Comparison of ENCODE assay signal across 25 cellular contexts in the genomic region with DNA sequence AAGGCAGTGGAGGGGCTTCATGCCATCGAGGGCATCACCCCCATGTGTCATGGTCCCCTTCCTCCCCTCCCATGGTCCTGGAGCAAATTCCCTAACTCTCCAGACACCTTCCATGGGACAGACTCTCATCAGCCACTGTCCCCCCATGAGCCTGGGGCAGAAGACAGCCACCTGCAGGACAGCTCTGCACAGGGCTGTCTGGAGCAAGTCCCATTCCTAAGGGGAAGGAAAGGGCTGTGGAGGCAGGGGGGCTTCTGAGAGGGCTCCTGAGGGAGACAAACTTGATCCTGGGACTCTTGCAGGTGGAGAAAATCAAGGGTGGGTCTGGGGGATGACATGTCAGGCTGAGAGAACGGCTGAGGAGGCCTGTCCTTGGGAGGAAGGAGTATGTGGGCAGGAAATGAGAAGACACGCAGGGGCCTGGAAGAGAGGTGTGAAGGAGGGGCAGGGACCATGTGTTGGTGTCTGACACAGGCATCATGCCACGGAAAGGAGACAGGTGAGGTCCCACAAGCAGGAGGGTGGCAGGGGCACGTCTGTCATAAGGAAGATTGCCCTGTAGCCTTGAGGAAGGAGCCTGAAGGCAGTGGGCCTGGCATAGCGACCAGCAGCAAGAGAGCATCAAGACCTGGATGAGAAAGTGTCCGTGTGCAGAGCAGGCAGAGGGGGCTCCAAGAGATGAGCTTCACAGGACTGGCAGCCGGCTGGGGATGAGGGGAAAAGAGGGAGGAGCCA. TPM values are rescaled to one million over a fixed set of nuclear protein-coding genes. Genes with fewer than 3 reads are reported as not detected.
DNase-seq lines count a peak whose midpoint lies in the region; ATAC-seq and TF ChIP-seq lines count a peak whose summit lies in the region.
"Had no signal": no experiment of that assay in that cellular context is flagged by ENCODE, and none has a peak within 500 bp of the region (broad histone marks: within the 10 kb centered on the region; RNA-seq: fewer than 3 reads in every experiment).

No MANE protein-coding gene starts in this region.

- no peak overlapping the region for H3K18ac ChIP-seq in IMR-90 (ENCODE audit: low read depth, low read length)

- H3K4ac ChIP-seq in IMR-90 (ENCODE audit: low read depth, low read length): no peak overlapping the region

- POLR2A ChIA-PET in IMR-90 (lab: Charles Lee; ENCODE audit: unreplicated experiment): no interaction called here
- POLR2A ChIA-PET in activated naive CD8-positive, alpha-beta T cell treated with anti-CD3 and anti-CD28 coated beads, Interleukin-2, amount 10 ng/mL, durations not matched to agents 7 days and 5 days (lab: Charles Lee): no interaction called here

- DNase-seq in activated T-cell treated with anti-CD3 and anti-CD28 coated beads, Interleukin-2, amount 50 U/mL, for 24 hours: no peak
- DNase-seq in activated T-cell treated with anti-CD3 and anti-CD28 coated beads, Interleukin-2, amount 50 U/mL, for 1 hour: no peak
- DNase-seq in IMR-90 (no peak), AG08396 (ENCODE audit: low spot score) (no peak), D341Med (ENCODE audit: low spot score) (no peak)
- no peak for DNase-seq in activated naive CD8-positive, alpha-beta T cell treated with anti-CD3 and anti-CD28 coated beads, Interleukin-2, amount 10 ng/mL, durations not matched to agents 7 days and 5 days
- DNase-seq: heart right ventricle; MG63; NCI-H1436 treated with DMSO at 0.1 percent for 48 hours; NCI-H510A; nephron progenitor cell; NK-92 treated with Interleukin-12 subunit alpha and Interleukin-12 subunit beta, amount 100 ng/mL, for 24 hours had no signal

- H3K14ac ChIP-seq in IMR-90 (replicated peaks; ENCODE audit: low read depth, low read length): no peak overlapping the region

- no peak overlapping the region for H3K4me3 ChIP-seq in IMR-90 (ENCODE audit: insufficient read depth, low read depth, low read length)
- H3K4me3 ChIP-seq: cardiac muscle cell, GM23338, heart right ventricle, MG63, suprapubic skin had no signal

- H4K20me1 ChIP-seq in IMR-90 (ENCODE audit: insufficient read depth, low read length): no peaks in the 10 kb centered on the region

- no peaks in the 10 kb centered on the region for H3K4me1 ChIP-seq in IMR-90 (ENCODE audit: control insufficient read depth, insufficient read depth, low read length)

- peaks cover 28% of the 10 kb centered on the region for H3K4me1 Mint-ChIP-seq in activated T-cell treated with anti-CD3 and anti-CD28 coated beads, Interleukin-2, amount 50 U/mL, for 24 hours (ENCODE audit: low read depth)
- peaks cover 25% of the 10 kb centered on the region for H3K4me1 Mint-ChIP-seq in activated naive CD8-positive, alpha-beta T cell treated with anti-CD3 and anti-CD28 coated beads, Interleukin-2, amount 10 ng/mL, durations not matched to agents 7 days and 5 days
- H3K4me1 Mint-ChIP-seq in nephron: peaks cover 8% of the 10 kb centered on the region

- peak overlapping the region; percentile 51 for H2AFZ ChIP-seq in IMR-90 (replicated peaks; ENCODE audit: low read length, poor library complexity)
- H2AFZ ChIP-seq: GM23338 had no signal

- dilution Hi-C loops in IMR-90 (cut with HindIII; ENCODE audit: low sequenced_read_pairs, unreplicated experiment): no loop called here

- H3K4me2 ChIP-seq in IMR-90 (ENCODE audit: low read depth, low read length): no peak overlapping the region
- H3K4me2 ChIP-seq: GM23338 had no signal

- H3K27me3 ChIP-seq in IMR-90 (ENCODE audit: control insufficient read depth, insufficient read depth, low read length): peaks cover 30% of the 10 kb centered on the region
- H3K27me3 ChIP-seq: cardiac muscle cell, heart right ventricle, MG63 had no signal

- H3K27ac ChIP-seq in IMR-90 (ENCODE audit: insufficient read depth, low read length): no peak overlapping the region
- H3K27ac ChIP-seq: C4-2B, cardiac muscle cell, heart right ventricle, HL-60, suprapubic skin had no signal

- TF ChIP-seq CTCF in IMR-90 (conservative IDR thresholded peaks at IDR 0.05; ENCODE audit: low read depth, low read length) (no peak), nephron (IDR thresholded peaks at IDR 0.05; ENCODE audit: unreplicated experiment in 3 of 3) (no peak)

- CTCF ChIA-PET in IMR-90 (lab: Yijun Ruan, JAX): interaction anchor here (0.7 kb wide), 1 partner anchor 238 kb away, joined by 3 read pairs; no protein-coding TSS in a partner anchor

- H2BK15ac ChIP-seq in IMR-90 (ENCODE audit: low read depth, low read length): no peak overlapping the region

- no peak for TF ChIP-seq POLR2A in IMR-90 (IDR thresholded peaks at IDR 0.05; ENCODE audit: low read depth, low read length)

- H3K56ac ChIP-seq in IMR-90 (ENCODE audit: extremely low read depth, insufficient read depth, low read length): no peak overlapping the region

- no peak for TF ChIP-seq RAD21 in IMR-90 (IDR thresholded peaks at IDR 0.05; ENCODE audit: low read length)

- no peak overlapping the region for H3K4me3 Mint-ChIP-seq in activated T-cell treated with anti-CD3 and anti-CD28 coated beads, Interleukin-2, amount 50 U/mL, for 24 hours
- H3K4me3 Mint-ChIP-seq in activated naive CD8-positive, alpha-beta T cell treated with anti-CD3 and anti-CD28 coated beads, Interleukin-2, amount 10 ng/mL, durations not matched to agents 7 days and 5 days: no peak overlapping the region
- no peak overlapping the region for H3K4me3 Mint-ChIP-seq in nephron
- H3K4me3 Mint-ChIP-seq: dendritic cell treated with granulocyte-macrophage colony-stimulating factor and Interleukin-4, amounts not matched to agents 40 ng/mL and 50 ng/mL, for 4 days; GM23338; nephron progenitor cell had no signal

- H3K23ac ChIP-seq in IMR-90 (ENCODE audit: low read depth, low read length): no peak overlapping the region

- no peak overlapping the region for H2BK120ac ChIP-seq in IMR-90 (ENCODE audit: low read depth, low read length)

- in situ Hi-C loops in IMR-90 (cut with MboI; ENCODE audit: low sequenced_read_pairs): no loop called here

- no peak overlapping the region for H4K91ac ChIP-seq in IMR-90 (ENCODE audit: insufficient read depth, low read depth, low read length)

- no peak overlapping the region for H4K5ac ChIP-seq in IMR-90 (ENCODE audit: low read depth, low read length)

- H3K36me3 Mint-ChIP-seq in activated T-cell treated with anti-CD3 and anti-CD28 coated beads, Interleukin-2, amount 50 U/mL, for 24 hours (ENCODE audit: low read depth): no peaks in the 10 kb centered on the region
- H3K36me3 Mint-ChIP-seq in activated naive CD8-positive, alpha-beta T cell treated with anti-CD3 and anti-CD28 coated beads, Interleukin-2, amount 10 ng/mL, durations not matched to agents 7 days and 5 days: no peaks in the 10 kb centered on the region
- H3K36me3 Mint-ChIP-seq in nephron (ENCODE audit: low read depth): no peaks in the 10 kb centered on the region

- WGBS in IMR-90 (ENCODE audit: extremely low coverage in 2 of 2, insufficient read length in 1 of 2), 2 experiments: no CpG with 5 or more reads among the region's 8 CpGs

- no peak overlapping the region for H2AK5ac ChIP-seq in IMR-90 (ENCODE audit: low read depth, low read length)

- intact Hi-C loops in IMR-90 (cut with micrococcal nuclease): no loop called here

- no peak overlapping the region for H2AK9ac ChIP-seq in IMR-90 (replicated peaks; ENCODE audit: low read depth, low read length, poor library complexity)

- no peaks in the 10 kb centered on the region for H3K79me1 ChIP-seq in IMR-90 (ENCODE audit: low read depth in 1 of 2, low read length in 2 of 2)

- no peak overlapping the region for H4K8ac ChIP-seq in IMR-90 (ENCODE audit: low read depth in 2 of 2, low read length in 2 of 2)

- H2BK20ac ChIP-seq in IMR-90 (ENCODE audit: low read depth, low read length): no peak overlapping the region

- no peaks in the 10 kb centered on the region for H3K9me3 Mint-ChIP-seq in activated T-cell treated with anti-CD3 and anti-CD28 coated beads, Interleukin-2, amount 50 U/mL, for 24 hours
- H3K9me3 Mint-ChIP-seq in activated naive CD8-positive, alpha-beta T cell treated with anti-CD3 and anti-CD28 coated beads, Interleukin-2, amount 10 ng/mL, durations not matched to agents 7 days and 5 days: no peaks in the 10 kb centered on the region
- no peaks in the 10 kb centered on the region for H3K9me3 Mint-ChIP-seq in nephron
- H3K9me3 Mint-ChIP-seq: dendritic cell treated with granulocyte-macrophage colony-stimulating factor and Interleukin-4, amounts not matched to agents 40 ng/mL and 50 ng/mL, for 4 days; GM23338; nephron progenitor cell; T-helper 2 cell treated with Interferon-gamma antibody and Interleukin-4, amounts not matched to agents 5 μg/mL and 100 μg/mL, for 36 hours had no signal

- H3K27ac Mint-ChIP-seq in activated T-cell treated with anti-CD3 and anti-CD28 coated beads, Interleukin-2, amount 50 U/mL, for 24 hours: peak overlapping the region; percentile 8
- H3K27ac Mint-ChIP-seq in activated naive CD8-positive, alpha-beta T cell treated with anti-CD3 and anti-CD28 coated beads, Interleukin-2, amount 10 ng/mL, durations not matched to agents 7 days and 5 days: peak overlapping the region; percentile 76
- peak overlapping the region in 2 of 3 experiments; percentile 25 to 60 for H3K27ac Mint-ChIP-seq in nephron
- H3K27ac Mint-ChIP-seq: dendritic cell treated with granulocyte-macrophage colony-stimulating factor and Interleukin-4, amounts not matched to agents 40 ng/mL and 50 ng/mL, for 4 days; GM23338; nephron progenitor cell had no signal

- no TSS peak for BruUV-seq in IMR-90 (replicated peaks; lab: Mats Ljungman, UMichigan)

- H3K27me3 Mint-ChIP-seq in activated T-cell treated with anti-CD3 and anti-CD28 coated beads, Interleukin-2, amount 50 U/mL, for 24 hours: no peaks in the 10 kb centered on the region
- H3K27me3 Mint-ChIP-seq in activated naive CD8-positive, alpha-beta T cell treated with anti-CD3 and anti-CD28 coated beads, Interleukin-2, amount 10 ng/mL, durations not matched to agents 7 days and 5 days: no peaks in the 10 kb centered on the region
- H3K27me3 Mint-ChIP-seq in nephron (ENCODE audit: low read depth): peaks cover 65% of the 10 kb centered on the region

- H3K9ac ChIP-seq in IMR-90 (ENCODE audit: low read depth, low read length): no peak overlapping the region

- no peak overlapping the region for H2BK5ac ChIP-seq in IMR-90 (ENCODE audit: low read depth, low read length, poor library complexity, severe bottlenecking)

- no peaks in the 10 kb centered on the region; the same call in 1 of the 2 replicates for H3K9me1 ChIP-seq in IMR-90 (ENCODE audit: insufficient read depth, low read length)

- H3K36me3 ChIP-seq in IMR-90 (ENCODE audit: control insufficient read depth, insufficient read depth, low read length): no peaks in the 10 kb centered on the region
- H3K36me3 ChIP-seq: cardiac muscle cell, heart right ventricle, MG63, suprapubic skin had no signal

- H3K9me3 ChIP-seq in IMR-90 (ENCODE audit: control insufficient read depth, insufficient read depth, low read length): no peaks in the 10 kb centered on the region
- H3K9me3 ChIP-seq: heart right ventricle, MG63, suprapubic skin had no signal

- ATAC-seq in IMR-90 (ENCODE audit: low read depth) (no peak), HG02981 (IDR thresholded peaks at IDR 0.05; ENCODE audit: unreplicated experiment) (no peak)
- ATAC-seq in activated naive CD8-positive, alpha-beta T cell treated with anti-CD3 and anti-CD28 coated beads, Interleukin-2, amount 10 ng/mL, durations not matched to agents 7 days and 5 days (ENCODE audit: low read depth): peak; percentile 48
- ATAC-seq: GM23338, heart right ventricle, left lobe of liver had no signal

RNA-seq across cellular contexts. Expression of a gene that starts 14.4 kb away (rescaled TPM):
- not detected in 2 replicates for total RNA-seq in IMR-90 (2012; rRNA removed)
- 0.26 and 0.34 TPM in 2 replicates for polyA plus RNA-seq in IMR-90 (2012; rRNA removed)
- polyA plus RNA-seq in IMR-90 (2012; cell fraction: cytosol; rRNA removed): 0.10 and 0.12 TPM in 2 replicates
- polyA plus RNA-seq in IMR-90 (2012; cell fraction: nucleus; rRNA removed; ENCODE audit: low replicate concordance): 0.16 TPM in 1 of 2 replicates, not detected in the other
- total RNA-seq in activated naive CD8-positive, alpha-beta T cell treated with anti-CD3 and anti-CD28 coated beads, Interleukin-2, amount 10 ng/mL, durations not matched to agents 7 days and 5 days: under 1 TPM; 0.11 TPM
- total RNA-seq: endothelial cell of umbilical vein, SK-MEL-5 had no signal
- polyA plus RNA-seq: endothelial cell of umbilical vein, GM23338 had no signal

RNA-seq across cellular contexts. Expression of a gene that starts 36.7 kb away (rescaled TPM):
- under 0.01 TPM in 1 of 2 replicates, not detected in the other for total RNA-seq in IMR-90 (2012; rRNA removed)
- 0.04 TPM in 1 of 2 replicates, not detected in the other for polyA plus RNA-seq in IMR-90 (2012; rRNA removed)
- polyA plus RNA-seq in IMR-90 (2012; cell fraction: cytosol; rRNA removed): not detected in 2 replicates
- polyA plus RNA-seq in IMR-90 (2012; cell fraction: nucleus; rRNA removed; ENCODE audit: low replicate concordance): not detected in 2 replicates
- not detected for total RNA-seq in activated naive CD8-positive, alpha-beta T cell treated with anti-CD3 and anti-CD28 coated beads, Interleukin-2, amount 10 ng/mL, durations not matched to agents 7 days and 5 days
- total RNA-seq: A673, endothelial cell of umbilical vein, GM23338, heart right ventricle, SK-MEL-5, suprapubic skin had no signal
- polyA plus RNA-seq: endothelial cell of umbilical vein, GM23338, heart right ventricle had no signal

Comparison
In these comparisons a context has a peak if more than half of its experiments do, and no peak if none do; other contexts are left out.
1. H3K27ac Mint-ChIP-seq: peak in every context shown above with its lines; median percentile 76 in activated naive CD8-positive, alpha-beta T cell treated with anti-CD3 and anti-CD28 coated beads, Interleukin-2, amount 10 ng/mL, durations not matched to agents 7 days and 5 days; 42 in nephron; 8 in activated T-cell treated with anti-CD3 and anti-CD28 coated beads, Interleukin-2, amount 50 U/mL, for 24 hours.